8 cellular contexts compared by ENCODE assay signal in the genomic region with DNA sequence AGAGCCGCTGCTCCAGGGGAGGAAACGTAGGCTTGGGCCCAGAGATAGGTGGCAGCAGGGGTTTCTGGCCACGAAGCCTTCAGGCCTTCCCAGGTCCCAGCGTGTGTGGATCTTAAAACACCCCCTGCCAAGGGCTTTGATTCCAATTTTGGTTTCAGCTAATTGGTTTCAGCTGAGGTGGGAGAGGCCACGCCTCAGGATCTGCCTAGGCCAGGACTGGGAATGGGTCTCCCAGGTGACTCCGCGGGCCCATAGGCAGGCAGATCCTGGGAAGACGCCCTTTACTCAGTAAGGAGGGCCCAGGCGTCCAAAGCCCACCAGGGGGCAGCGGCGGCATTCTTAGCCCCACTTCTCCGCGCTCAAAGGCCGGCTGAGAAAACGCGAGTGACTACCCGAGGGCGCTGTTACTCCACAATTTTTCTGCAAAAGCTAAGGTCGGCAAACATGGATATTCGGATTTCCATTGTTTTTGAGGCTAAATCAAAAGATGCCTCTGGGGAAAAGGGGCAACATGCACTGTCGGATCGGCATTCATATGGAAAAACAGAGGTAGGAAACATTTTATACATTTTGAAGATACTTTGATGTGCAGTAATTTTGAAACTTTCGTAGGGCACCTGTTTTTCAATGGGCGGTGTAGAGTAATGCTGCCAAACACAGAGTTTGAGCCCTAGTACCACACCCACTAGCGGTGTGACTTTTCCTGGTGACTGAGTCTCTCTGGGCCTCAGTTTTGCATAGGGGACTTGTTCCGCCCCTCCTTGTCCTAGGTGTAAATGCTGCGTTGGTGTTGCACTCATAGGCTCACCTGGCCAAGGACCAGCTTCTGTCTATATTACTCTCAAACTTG. TPM values are rescaled to one million over a fixed set of nuclear protein-coding genes. Genes with fewer than 3 reads are reported as not detected.
DNase-seq lines count a peak whose midpoint lies in the region; ATAC-seq, FAIRE-seq and TF ChIP-seq lines count a peak whose summit lies in the region.

No MANE protein-coding gene starts in this region.

- H3K36me3 Mint-ChIP-seq in activated naive CD4-positive, alpha-beta T cell treated with anti-CD3 and anti-CD28 coated beads for 36 hours (ENCODE audit: low read depth): no peaks in the 10 kb centered on the region

- peak; percentile 85 for DNase-seq in GM03348 (ENCODE audit: low spot score)
- peak; percentile 84 for DNase-seq in HCEC 1CT
- DNase-seq in LNCaP clone FGC (ENCODE audit: low read depth): peak; percentile 36
- DNase-seq in SK-MEL-5 (ENCODE audit: low read depth, low spot score): peak; percentile 84
- DNase-seq in activated naive CD4-positive, alpha-beta T cell treated with anti-CD3 and anti-CD28 coated beads for 36 hours: peak; percentile 80
- peak; percentile 91 for DNase-seq in glomerular visceral epithelial cell (ENCODE audit: extremely low spot score)
- peak; percentile 83 to 94 (median 90) for DNase-seq in pancreas
- DNase-seq in transverse colon: peak; percentile 88

- no peak overlapping the region for H3K4me3 Mint-ChIP-seq in activated naive CD4-positive, alpha-beta T cell treated with anti-CD3 and anti-CD28 coated beads for 36 hours

- CTCF ChIA-PET in activated naive CD4-positive, alpha-beta T cell treated with anti-CD3 and anti-CD28 coated beads for 36 hours (lab: Charles Lee): interaction anchor here (0.6 to 1.6 kb wide), 14 partner anchors 29 to 728 kb away, joined by 3 to 5 read pairs (median 3); no protein-coding TSS in a partner anchor

- TF ChIP-seq POLR2A in transverse colon (IDR thresholded peaks at IDR 0.05): no peak

- no peak for TF ChIP-seq EP300 in transverse colon (IDR thresholded peaks at IDR 0.05; ENCODE audit: low read depth)

- H3K27me3 ChIP-seq in pancreas (no peaks in the 10 kb centered on the region), transverse colon (no peaks in the 10 kb centered on the region)

- H3K36me3 ChIP-seq in pancreas (no peaks in the 10 kb centered on the region), transverse colon (no peaks in the 10 kb centered on the region)

- WGBS in pancreas, 2 donors: 20 to 24% methylated on average over 27 of the region's 27 CpGs
- 21 to 50% methylated on average over 2 to 25 of the region's 27 CpGs for WGBS in transverse colon (ENCODE audit: low coverage in 1 of 2), 2 donors

- FAIRE-seq in pancreas (lab: Jason Lieb, UNC): peak; percentile 63

- H3K27ac Mint-ChIP-seq in activated naive CD4-positive, alpha-beta T cell treated with anti-CD3 and anti-CD28 coated beads for 36 hours: no peak overlapping the region

- in situ Hi-C loops in SK-MEL-5 (cut with HindIII; ENCODE audit: low pct_unique_long_range_greater_than_20kb, low sequenced_read_pairs) (loop anchor here (25.0 kb wide), 1 partner anchor 379 kb away; no protein-coding TSS in a partner anchor), transverse colon (cut with MboI; ENCODE audit: low pct_ligation_motif_present in 1 of 4, low pct_unique_long_range_greater_than_20kb in 1 of 4, low sequenced_read_pairs in 3 of 4) (loop anchor here (10.0 to 25.0 kb wide), 7 partner anchors 179 to 854 kb away; partner anchors contain the start of genes CCN1 (in 4 of the 4), ZNHIT6 (in 3 of the 4) and COL24A1 (in 1 of the 4))

- intact Hi-C loops in activated naive CD4-positive, alpha-beta T cell treated with anti-CD3 and anti-CD28 coated beads for 36 hours (cut with micrococcal nuclease): loop anchor here (1.0 to 10.0 kb wide), 6 partner anchors 154 to 710 kb away; no protein-coding TSS in a partner anchor
- intact Hi-C loops in pancreas (cut with DNase I): loop anchor here in 2 of 3 donors (5.0 to 10.0 kb wide), 4 partner anchors 194 to 387 kb away; partner anchors contain the start of gene CCN1 (in 1 of the 2)
- intact Hi-C loops in transverse colon (cut with DNase I; ENCODE audit: low total_unique reads): loop anchor here (1.0 to 10.0 kb wide), 3 partner anchors 193 to 384 kb away; partner anchors contain the start of gene CCN1

- H3K9me3 ChIP-seq in pancreas (no peaks in the 10 kb centered on the region), transverse colon (no peaks in the 10 kb centered on the region)

- no peaks in the 10 kb centered on the region for H3K9me3 Mint-ChIP-seq in activated naive CD4-positive, alpha-beta T cell treated with anti-CD3 and anti-CD28 coated beads for 36 hours

- peaks cover 26% of the 10 kb centered on the region for H3K27me3 Mint-ChIP-seq in activated naive CD4-positive, alpha-beta T cell treated with anti-CD3 and anti-CD28 coated beads for 36 hours (ENCODE audit: low read depth)

- TF ChIP-seq CTCF in LNCaP clone FGC (IDR thresholded peaks at IDR 0.05; ENCODE audit: control insufficient read depth, extremely low read depth, insufficient read depth) (peak; percentile 99), pancreas (IDR thresholded peaks at IDR 0.05) (peak; percentile 75 to 94 (median 89)), transverse colon (IDR thresholded peaks at IDR 0.05) (peak; percentile 89 to 95 (median 93))

- H3K4me1 ChIP-seq in pancreas (no peaks in the 10 kb centered on the region), transverse colon (peaks cover 0 to 9% (median 6%) of the 10 kb centered on the region in 4 donors)

- H3K4me1 Mint-ChIP-seq in activated naive CD4-positive, alpha-beta T cell treated with anti-CD3 and anti-CD28 coated beads for 36 hours (ENCODE audit: low read depth): peaks cover 4% of the 10 kb centered on the region

- H3K27ac ChIP-seq in pancreas (no peak overlapping the region), transverse colon (no peak overlapping the region)

- ATAC-seq in pancreas: peak; percentile 99 to 100 (median 100)

- H3K4me3 ChIP-seq in LNCaP clone FGC (ENCODE audit: low read depth, low read length) (no peak overlapping the region), pancreas (no peak overlapping the region), transverse colon (no peak overlapping the region)

RNA-seq across cellular contexts. Expression of gene BCL10, which starts 31.8 kb away (rescaled TPM):
- total RNA-seq in SK-MEL-5 (2014; rRNA removed; shearing (Covaris generic)): 12.0 and 12.9 TPM in 2 replicates
- polyA plus RNA-seq in SK-MEL-5 (2015; cell fraction: cytosol; rRNA removed): 6.3 and 6.8 TPM in 2 replicates
- polyA plus RNA-seq in SK-MEL-5 (2015; cell fraction: nucleus; rRNA removed): 4.7 and 7.9 TPM in 2 replicates
- total RNA-seq in activated naive CD4-positive, alpha-beta T cell treated with anti-CD3 and anti-CD28 coated beads for 36 hours: 10 to 100 TPM; 13.8 to 17.7 TPM
- total RNA-seq in pancreas (10 to 100 TPM in 2 of 6 donors, 1 to 10 TPM in 4; 6.3 to 16.9 (median 8.5) TPM), transverse colon (10 to 100 TPM; 34.2 to 65.5 (median 56.5) TPM)
- 1 to 10 TPM; 3.2 to 4.6 TPM for polyA plus RNA-seq in pancreas

RNA-seq across cellular contexts. Expression of gene C1orf52, which starts 48.8 kb away (rescaled TPM):
- total RNA-seq in SK-MEL-5 (2014; rRNA removed; shearing (Covaris generic)): 19.7 and 24.0 TPM in 2 replicates
- polyA plus RNA-seq in SK-MEL-5 (2015; cell fraction: cytosol; rRNA removed): 13.9 and 17.6 TPM in 2 replicates
- 26.1 and 45.1 TPM in 2 replicates for polyA plus RNA-seq in SK-MEL-5 (2015; cell fraction: nucleus; rRNA removed)
- 10 to 100 TPM; 28.3 to 29.5 TPM for total RNA-seq in activated naive CD4-positive, alpha-beta T cell treated with anti-CD3 and anti-CD28 coated beads for 36 hours
- total RNA-seq in pancreas (10 to 100 TPM in 2 of 6 donors, 1 to 10 TPM in 4; 8.0 to 12.8 (median 9.7) TPM), transverse colon (10 to 100 TPM in 3 of 4 donors, 1 to 10 TPM in 1; 7.4 to 42.6 (median 14.9) TPM)
- 10 to 100 TPM; 14.0 to 16.7 TPM for polyA plus RNA-seq in pancreas

Comparison
In these comparisons a context has a peak if more than half of its experiments do, and no peak if none do; other contexts are left out.
1. DNase-seq: peak in every context shown above with its lines; median percentile 91 in glomerular visceral epithelial cell; 90 in pancreas; 88 in transverse colon; 85 in GM03348; 84 in HCEC 1CT; 84 in SK-MEL-5; 80 in activated naive CD4-positive, alpha-beta T cell treated with anti-CD3 and anti-CD28 coated beads for 36 hours; 36 in LNCaP clone FGC.